Comparison of ENCODE assay signal across 11 cellular contexts in genomic region chr15:52576692-52577091, GRCh38.
"Had no signal": no experiment of that assay in that cellular context is flagged by ENCODE, and none has a peak within 500 bp of the region (broad histone marks: within the 10 kb centered on the region; RNA-seq: fewer than 3 reads in every experiment).

No MANE protein-coding gene starts in this region.

- ATAC-seq: GM23338, HCT116 had no signal

- H3K4me3 ChIP-seq: GM23248, GM23338, HAP-1 had no signal

- H3K4me2 ChIP-seq: GM23338 had no signal

- H3K36me3 ChIP-seq: HAP-1 had no signal

- H3K4me1 ChIP-seq: HAP-1 had no signal

- H2AFZ ChIP-seq: GM23248, GM23338 had no signal

- H3K9me3 ChIP-seq: HAP-1 had no signal

- FAIRE-seq: H1, H54 had no signal

- H3K27ac ChIP-seq: GM23248 had no signal

- DNase-seq: GM23248, GOT3, H7, H9, HCEC 1CT, HFFc6 had no signal

- H3K9ac ChIP-seq: GM23248 had no signal
